ENCODE assay signal across 12 cellular contexts in the genomic region with DNA sequence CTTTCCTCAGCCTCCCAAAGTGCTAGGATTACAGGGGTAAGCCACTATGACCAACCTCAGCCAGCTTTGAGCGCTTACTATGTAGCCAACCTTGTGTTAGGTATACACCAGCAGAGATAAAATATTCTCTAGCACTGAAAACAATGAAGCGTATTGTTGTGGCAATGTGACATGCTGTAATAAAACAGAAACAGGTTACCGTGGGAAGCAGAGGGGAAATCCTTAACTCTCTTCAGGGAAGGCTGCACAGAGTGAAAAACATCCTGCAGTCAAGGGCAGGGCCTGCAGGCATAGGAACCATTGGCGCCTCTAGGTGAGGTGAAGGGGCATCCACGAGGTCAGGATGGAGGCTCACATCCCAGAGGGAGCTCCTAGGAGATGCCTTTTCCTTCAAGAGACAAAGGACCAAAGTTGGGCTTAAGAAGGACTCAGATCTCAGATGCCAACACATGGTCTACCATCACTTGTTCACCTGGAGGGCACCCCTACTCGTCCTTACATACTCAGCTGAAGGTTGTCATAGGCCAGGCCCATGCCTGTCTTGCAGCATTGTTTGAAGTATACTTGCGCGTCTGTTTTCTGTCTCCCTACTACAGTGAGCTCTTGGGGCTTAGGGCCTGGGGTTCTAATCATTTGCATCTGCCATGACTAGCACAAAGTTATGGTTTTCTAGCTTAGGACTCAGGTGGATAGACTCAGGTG. TPM values are rescaled to one million over a fixed set of nuclear protein-coding genes. Genes with fewer than 3 reads are reported as not detected.
A peak's percentile ranks its signal among the peaks of the same experiment; 100 is the strongest.
DNase-seq lines count a peak whose midpoint lies in the region; ATAC-seq and TF ChIP-seq lines count a peak whose summit lies in the region.
"Had no signal": no experiment of that assay in that cellular context is flagged by ENCODE, and none has a peak within 500 bp of the region (broad histone marks: within the 10 kb centered on the region; RNA-seq: fewer than 3 reads in every experiment).

No MANE protein-coding gene starts in this region.

- WGBS in testis, 2 donors: 67 to 83% methylated on average over 8 of the region's 8 CpGs

- TF ChIP-seq CTCF in lower lobe of right lung (IDR thresholded peaks at IDR 0.05) (no peak), vagina (IDR thresholded peaks at IDR 0.05) (peak in 1 of 3 experiments; percentile 12), testis (IDR thresholded peaks at IDR 0.05) (no peak)

- no peaks in the 10 kb centered on the region for H3K27me3 ChIP-seq in lower lobe of right lung (ENCODE audit: low read depth)
- no peaks in the 10 kb centered on the region for H3K27me3 ChIP-seq in vagina
- H3K27me3 ChIP-seq in testis: no peaks in the 10 kb centered on the region

- TF ChIP-seq POLR2A in vagina (IDR thresholded peaks at IDR 0.05): no peak
- TF ChIP-seq POLR2A in testis (IDR thresholded peaks at IDR 0.05): no peak

- H3K27ac ChIP-seq in lower lobe of right lung (peak overlapping the region; percentile 47), vagina (peak overlapping the region; percentile 56), testis (no peak overlapping the region)

- no peak for DNase-seq in activated T-cell treated with anti-CD3 and anti-CD28 coated beads, Interleukin-2, amount 50 U/mL, for 4 hours
- DNase-seq in activated T-cell treated with anti-CD3 and anti-CD28 coated beads, Interleukin-2, amount 50 U/mL, for 1 hour: no peak
- peak in 1 of 2 donors; percentile 23 for DNase-seq in activated T-cell treated with anti-CD3 and anti-CD28 coated beads, Interleukin-2, amount 50 U/mL, for 72 hours
- no peak for DNase-seq in lower lobe of right lung
- DNase-seq in vagina (ENCODE audit: extremely low spot score in 2 of 2): no peak
- DNase-seq in NOMO-1 treated with DMSO at 0.1 percent for 48 hours (lab: John Stamatoyannopoulos, UW; ENCODE audit: unreplicated experiment): no peak
- DNase-seq in testis: no peak
- no peak for DNase-seq in SHP77 treated with DMSO at 0.1 percent for 48 hours (lab: John Stamatoyannopoulos, UW)
- DNase-seq: effector memory CD8-positive, alpha-beta T cell; NCI-H1092 treated with DMSO at 0.1 percent for 48 hours; substantia nigra had no signal

- H3K4me1 ChIP-seq in lower lobe of right lung: peaks cover 20% of the 10 kb centered on the region
- peaks cover 29% of the 10 kb centered on the region for H3K4me1 ChIP-seq in vagina
- no peaks in the 10 kb centered on the region for H3K4me1 ChIP-seq in testis

- H3K9me3 ChIP-seq in lower lobe of right lung (no peaks in the 10 kb centered on the region), vagina (no peaks in the 10 kb centered on the region), testis (no peaks in the 10 kb centered on the region)

- intact Hi-C loops in lower lobe of right lung (cut with DNase I) (no loop called here), vagina (cut with DNase I) (loop anchor here (5.0 kb wide), 1 partner anchor 37 kb away; no protein-coding TSS in a partner anchor), testis (cut with DNase I; ENCODE audit: low total_unique reads) (no loop called here)

- H3K36me3 Mint-ChIP-seq in activated T-cell treated with anti-CD3 and anti-CD28 coated beads, Interleukin-2, amount 50 U/mL, for 4 hours (ENCODE audit: insufficient read depth): no peaks in the 10 kb centered on the region
- no peaks in the 10 kb centered on the region for H3K36me3 Mint-ChIP-seq in activated T-cell treated with anti-CD3 and anti-CD28 coated beads, Interleukin-2, amount 50 U/mL, for 72 hours (ENCODE audit: insufficient read depth in 2 of 2)

- H3K27ac Mint-ChIP-seq in activated T-cell treated with anti-CD3 and anti-CD28 coated beads, Interleukin-2, amount 50 U/mL, for 72 hours: peak overlapping the region; percentile 80
- H3K27ac Mint-ChIP-seq: effector memory CD8-positive, alpha-beta T cell had no signal

- no peaks in the 10 kb centered on the region for H3K27me3 Mint-ChIP-seq in activated T-cell treated with anti-CD3 and anti-CD28 coated beads, Interleukin-2, amount 50 U/mL, for 4 hours (ENCODE audit: low read depth)
- H3K27me3 Mint-ChIP-seq in activated T-cell treated with anti-CD3 and anti-CD28 coated beads, Interleukin-2, amount 50 U/mL, for 72 hours (ENCODE audit: low read depth): no peaks in the 10 kb centered on the region
- H3K27me3 Mint-ChIP-seq: effector memory CD8-positive, alpha-beta T cell had no signal

- H3K4me1 Mint-ChIP-seq in activated T-cell treated with anti-CD3 and anti-CD28 coated beads, Interleukin-2, amount 50 U/mL, for 4 hours (ENCODE audit: low read depth): peaks cover 46% of the 10 kb centered on the region
- peaks cover 48% of the 10 kb centered on the region for H3K4me1 Mint-ChIP-seq in activated T-cell treated with anti-CD3 and anti-CD28 coated beads, Interleukin-2, amount 50 U/mL, for 72 hours (ENCODE audit: low read depth)

- H3K4me3 ChIP-seq in lower lobe of right lung (no peak overlapping the region), vagina (no peak overlapping the region), testis (no peak overlapping the region)

- ATAC-seq in activated T-cell treated with anti-CD3 and anti-CD28 coated beads, Interleukin-2, amount 50 U/mL, for 4 hours: peak; percentile 36 to 61
- peak; percentile 42 to 70 for ATAC-seq in activated T-cell treated with anti-CD3 and anti-CD28 coated beads, Interleukin-2, amount 50 U/mL, for 72 hours (replicated peaks in 1 of 2)
- ATAC-seq in lower lobe of right lung: peak; percentile 28 to 30

- no peaks in the 10 kb centered on the region for H3K36me3 ChIP-seq in lower lobe of right lung
- H3K36me3 ChIP-seq in vagina: no peaks in the 10 kb centered on the region
- H3K36me3 ChIP-seq in testis (ENCODE audit: low read depth, missing control alignments): no peaks in the 10 kb centered on the region

- no peak overlapping the region for H3K4me3 Mint-ChIP-seq in activated T-cell treated with anti-CD3 and anti-CD28 coated beads, Interleukin-2, amount 50 U/mL, for 4 hours
- peak overlapping the region; percentile 60 to 68 for H3K4me3 Mint-ChIP-seq in activated T-cell treated with anti-CD3 and anti-CD28 coated beads, Interleukin-2, amount 50 U/mL, for 72 hours
- H3K4me3 Mint-ChIP-seq: effector memory CD8-positive, alpha-beta T cell had no signal

- H3K9me3 Mint-ChIP-seq in activated T-cell treated with anti-CD3 and anti-CD28 coated beads, Interleukin-2, amount 50 U/mL, for 4 hours: no peaks in the 10 kb centered on the region
- H3K9me3 Mint-ChIP-seq in activated T-cell treated with anti-CD3 and anti-CD28 coated beads, Interleukin-2, amount 50 U/mL, for 72 hours: no peaks in the 10 kb centered on the region
- H3K9me3 Mint-ChIP-seq: effector memory CD8-positive, alpha-beta T cell had no signal

RNA-seq across cellular contexts. Expression of a gene that starts 7.9 kb away (rescaled TPM):
- total RNA-seq in activated T-cell treated with anti-CD3 and anti-CD28 coated beads, Interleukin-2, amount 50 U/mL, for 4 hours: 10 to 100 TPM; 16.4 to 23.8 (median 22.0) TPM
- total RNA-seq in activated T-cell treated with anti-CD3 and anti-CD28 coated beads, Interleukin-2, amount 50 U/mL, for 72 hours: 10 to 100 TPM; 68.5 to 74.1 TPM
- 86.6 TPM for total RNA-seq in lower lobe of right lung
- 80.0 TPM for total RNA-seq in vagina
- total RNA-seq in testis: 10 to 100 TPM; 53.8 to 59.1 TPM
- polyA plus RNA-seq in testis (ENCODE audit: insufficient read depth, low read depth, low replicate concordance): 54.6 TPM

RNA-seq across cellular contexts. Expression of a gene that starts 28.0 kb away (rescaled TPM):
- 1 to 10 TPM in 2 of 3 donors, under 1 TPM in 1; 0.56 to 1.5 (median 1.4) TPM for total RNA-seq in activated T-cell treated with anti-CD3 and anti-CD28 coated beads, Interleukin-2, amount 50 U/mL, for 4 hours
- under 1 TPM; 0.22 to 0.93 TPM for total RNA-seq in activated T-cell treated with anti-CD3 and anti-CD28 coated beads, Interleukin-2, amount 50 U/mL, for 72 hours
- total RNA-seq in lower lobe of right lung: 3.7 TPM
- 20.6 TPM for total RNA-seq in vagina
- total RNA-seq in testis: 1 to 10 TPM; 3.7 to 6.8 TPM
- 2.7 TPM for polyA plus RNA-seq in testis (ENCODE audit: insufficient read depth, low read depth, low replicate concordance)
- polyA plus RNA-seq: neural cell had no signal

RNA-seq across cellular contexts. Expression of a gene that starts 42.1 kb away (rescaled TPM):
- 1 to 10 TPM; 4.8 to 7.2 (median 6.6) TPM for total RNA-seq in activated T-cell treated with anti-CD3 and anti-CD28 coated beads, Interleukin-2, amount 50 U/mL, for 4 hours
- 10 to 100 TPM; 13.3 to 20.3 TPM for total RNA-seq in activated T-cell treated with anti-CD3 and anti-CD28 coated beads, Interleukin-2, amount 50 U/mL, for 72 hours
- 37.7 TPM for total RNA-seq in lower lobe of right lung
- total RNA-seq in vagina: 98.0 TPM
- 1 to 10 TPM; 6.9 to 9.8 TPM for total RNA-seq in testis
- polyA plus RNA-seq in testis (ENCODE audit: insufficient read depth, low read depth, low replicate concordance): 8.6 TPM

RNA-seq across cellular contexts. Expression of a gene that starts 46.4 kb away (rescaled TPM):
- 10 to 100 TPM; 36.2 to 40.0 (median 36.2) TPM for total RNA-seq in activated T-cell treated with anti-CD3 and anti-CD28 coated beads, Interleukin-2, amount 50 U/mL, for 4 hours
- total RNA-seq in activated T-cell treated with anti-CD3 and anti-CD28 coated beads, Interleukin-2, amount 50 U/mL, for 72 hours: 10 to 100 TPM; 36.7 to 41.2 TPM
- 28.9 TPM for total RNA-seq in lower lobe of right lung
- total RNA-seq in vagina: 20.6 TPM
- total RNA-seq in testis: 10 to 100 TPM; 35.8 to 46.2 TPM
- polyA plus RNA-seq in testis (ENCODE audit: insufficient read depth, low read depth, low replicate concordance): 25.7 TPM

RNA-seq across cellular contexts. Expression of a gene that starts 56.3 kb away (rescaled TPM):
- total RNA-seq in activated T-cell treated with anti-CD3 and anti-CD28 coated beads, Interleukin-2, amount 50 U/mL, for 4 hours: 100 to 1,000 TPM; 262 to 265 (median 264) TPM
- total RNA-seq in activated T-cell treated with anti-CD3 and anti-CD28 coated beads, Interleukin-2, amount 50 U/mL, for 72 hours: 100 to 1,000 TPM; 211 to 244 TPM
- total RNA-seq in lower lobe of right lung: 144 TPM
- 102 TPM for total RNA-seq in vagina
- total RNA-seq in testis: 100 to 1,000 TPM; 100 to 129 TPM
- 79.7 TPM for polyA plus RNA-seq in testis (ENCODE audit: insufficient read depth, low read depth, low replicate concordance)

Comparison
In these comparisons a context has a peak if more than half of its experiments do, and no peak if none do; other contexts are left out.
1. H3K27ac ChIP-seq: peak in lower lobe of right lung (single experiment) and vagina (single experiment); none in testis (0 of 2).
2. Peak in every context shown above with its lines, with median percentiles within 50 percentile points of each other: ATAC-seq.